8 cellular contexts compared by ENCODE assay signal in genomic region chr7:98877692-98878364, GRCh38.
DNase-seq lines count a peak whose midpoint lies in the region; ATAC-seq and TF ChIP-seq lines count a peak whose summit lies in the region.

No MANE protein-coding gene starts in this region.

- H3K9ac ChIP-seq in HUES6 (ENCODE audit: low read length) = no peak overlapping the region

- TF ChIP-seq CTCF in AG04449 (IDR thresholded peaks at IDR 0.05; ENCODE audit: insufficient read depth, low read length, missing control alignments) = no peak

- H3K27ac ChIP-seq in HUES6 (ENCODE audit: low read depth, low read length) = no peak overlapping the region
- H3K27ac ChIP-seq in cingulate gyrus (ENCODE audit: low read depth, low read length) = peak overlapping the region; percentile 55
- no peak overlapping the region for H3K27ac ChIP-seq in muscle layer of duodenum (ENCODE audit: low read length)

- CTCF ChIA-PET in AG04449 (lab: Yijun Ruan, JAX) = interaction anchor here (0.7 to 4.6 kb wide), 20 partner anchors 8 to 589 kb away, joined by 3 to 27 read pairs (median 6); partner anchors contain the start of gene TMEM130

- DNase-seq in AG04449 (ENCODE audit: low read depth, low spot score) (no peak), SHP77 (lab: John Stamatoyannopoulos, UW) (no peak), 8988T (no peak)

- ATAC-seq in HG02623 (IDR thresholded peaks at IDR 0.05; ENCODE audit: unreplicated experiment) (no peak), GM21367 (IDR thresholded peaks at IDR 0.05; ENCODE audit: unreplicated experiment) (no peak)

- no peaks in the 10 kb centered on the region for H3K9me3 ChIP-seq in HUES6 (ENCODE audit: control insufficient read depth, insufficient read depth, low read depth, low read length)
- H3K9me3 ChIP-seq in muscle layer of duodenum (ENCODE audit: control insufficient read depth in 1 of 2, low read length in 2 of 2) = no peaks in the 10 kb centered on the region

- H3K27me3 ChIP-seq in HUES6 (ENCODE audit: control insufficient read depth, insufficient read depth, low read length) = no peaks in the 10 kb centered on the region
- H3K27me3 ChIP-seq in muscle layer of duodenum (ENCODE audit: low read depth, low read length) = no peaks in the 10 kb centered on the region

- H3K4me3 ChIP-seq in AG04449 (ENCODE audit: low read depth, low read length) (peak overlapping the region; percentile 91), HUES6 (ENCODE audit: low read depth, low read length) (peak overlapping the region; percentile 98), muscle layer of duodenum (ENCODE audit: low read depth in 1 of 2, low read length in 2 of 2) (peak overlapping the region; percentile 42 to 96)

- H3K36me3 ChIP-seq in HUES6 (ENCODE audit: control insufficient read depth, insufficient read depth, low read length) (peaks cover 22% of the 10 kb centered on the region), muscle layer of duodenum (ENCODE audit: control insufficient read depth in 1 of 2, insufficient read depth in 2 of 2, low read length in 2 of 2) (peaks cover 8 to 19% of the 10 kb centered on the region in 2 donors)

- peaks cover 6% of the 10 kb centered on the region; the same call in 1 of the 2 replicates for H3K4me1 ChIP-seq in HUES6 (ENCODE audit: control insufficient read depth, insufficient read depth, low read length)
- peaks cover 5 to 17% of the 10 kb centered on the region in 2 donors for H3K4me1 ChIP-seq in muscle layer of duodenum (ENCODE audit: control insufficient read depth in 1 of 2, insufficient read depth in 2 of 2, low read length in 2 of 2)

- POLR2A ChIA-PET in AG04449 (lab: Yijun Ruan, JAX) = interaction anchor here (1.6 kb wide), 1 partner anchor 25 kb away, joined by 4 read pairs; no protein-coding TSS in a partner anchor
